Comparison of ENCODE assay signal across 32 cellular contexts in genomic region chr1:10444248-10444647, GRCh38. TPM values are rescaled to one million over a fixed set of nuclear protein-coding genes. Genes with fewer than 3 reads are reported as not detected.
"Had no signal": no experiment of that assay in that cellular context is flagged by ENCODE, and none has a peak within 500 bp of the region (broad histone marks: within the 10 kb centered on the region; RNA-seq: fewer than 3 reads in every experiment).

No MANE protein-coding gene starts in this region.

- H3K4me2 ChIP-seq: PC-9 had no signal

- H3K27ac ChIP-seq: ascending aorta, cardiac muscle cell, PC-9, RWPE1, VCaP had no signal

- H3K9me3 ChIP-seq: ascending aorta, MG63 had no signal

- H2AFZ ChIP-seq: PC-9 had no signal

- H3K36me3 Mint-ChIP-seq: activated naive CD4-positive, alpha-beta T cell treated with anti-CD3 and anti-CD28 coated beads, Interleukin-2, amount 50 U/mL, for 24 hours; activated naive CD8-positive, alpha-beta T cell treated with anti-CD3 and anti-CD28 coated beads, Interleukin-2, amount 10 ng/mL, durations not matched to agents 7 days and 5 days had no signal

- H3K4me3 Mint-ChIP-seq: activated CD4-positive, alpha-beta memory T cell treated with anti-CD3 and anti-CD28 coated beads, Interleukin-2, amount 10 ng/mL, durations not matched to agents 7 days and 5 days; activated CD8-positive, alpha-beta memory T cell treated with anti-CD3 and anti-CD28 coated beads, Interleukin-2, amount 10 ng/mL, durations not matched to agents 7 days and 5 days; activated naive CD4-positive, alpha-beta T cell treated with anti-CD3 and anti-CD28 coated beads, Interleukin-2, amount 50 U/mL, for 24 hours; activated naive CD8-positive, alpha-beta T cell treated with anti-CD3 and anti-CD28 coated beads, Interleukin-2, amount 10 ng/mL, durations not matched to agents 7 days and 5 days had no signal

- H3K27me3 ChIP-seq: ascending aorta, cardiac muscle cell, MG63 had no signal

- H3K9me3 Mint-ChIP-seq: activated CD4-positive, alpha-beta memory T cell treated with anti-CD3 and anti-CD28 coated beads, Interleukin-2, amount 10 ng/mL, durations not matched to agents 7 days and 5 days; activated naive CD4-positive, alpha-beta T cell treated with anti-CD3 and anti-CD28 coated beads, Interleukin-2, amount 50 U/mL, for 24 hours; activated naive CD8-positive, alpha-beta T cell treated with anti-CD3 and anti-CD28 coated beads, Interleukin-2, amount 10 ng/mL, durations not matched to agents 7 days and 5 days had no signal

- H3K4me3 ChIP-seq: ascending aorta, cardiac muscle cell, MG63, PC-9 had no signal

- H3K36me3 ChIP-seq: ascending aorta, cardiac muscle cell, MG63 had no signal

- H3K4me1 ChIP-seq: ascending aorta had no signal

- DNase-seq: activated CD4-positive, alpha-beta memory T cell treated with anti-CD3 and anti-CD28 coated beads, Interleukin-2, amount 10 ng/mL, durations not matched to agents 7 days and 5 days; activated CD4-positive, alpha-beta T cell treated with anti-CD3 and anti-CD28 coated beads for 1 hour; activated CD4-positive, CD25-positive, alpha-beta regulatory T cell; activated CD8-positive, alpha-beta memory T cell treated with anti-CD3 and anti-CD28 coated beads for 24 hours; activated CD8-positive, alpha-beta memory T cell treated with anti-CD3 and anti-CD28 coated beads, Interleukin-2, amount 10 ng/mL, durations not matched to agents 7 days and 5 days; activated CD8-positive, alpha-beta memory T cell treated with anti-CD3 and anti-CD28 coated beads, Interleukin-2, amount 50 U/mL, for 48 hours; activated effector memory CD4-positive, alpha-beta T cell treated with Interleukin-2 at 50 U/mL for 16 hours; activated naive CD8-positive, alpha-beta T cell treated with anti-CD3 and anti-CD28 coated beads, Interleukin-2, amount 10 ng/mL, durations not matched to agents 7 days and 5 days; activated T-cell treated with anti-CD3 and anti-CD28 coated beads, Interleukin-2, amount 50 U/mL, for 48 hours; amygdala; Kasumi-1; KG1; MG63; NCI-H1092; NCI-H1436 treated with DMSO at 0.1 percent for 48 hours; NCI-H1694 treated with DMSO at 0.1 percent for 48 hours; NCI-H2029; NCI-H345; NCI-H524 treated with DMSO at 0.1 percent for 48 hours; NK-92 treated with Interleukin-12 subunit alpha and Interleukin-12 subunit beta, amount 100 ng/mL, for 24 hours; PC-9; SIG-M5; SW 1271; T-helper 9 cell had no signal

- FAIRE-seq: RCC 7860 had no signal

- H3K4me1 Mint-ChIP-seq: activated CD4-positive, alpha-beta memory T cell treated with anti-CD3 and anti-CD28 coated beads, Interleukin-2, amount 10 ng/mL, durations not matched to agents 7 days and 5 days; activated naive CD4-positive, alpha-beta T cell treated with anti-CD3 and anti-CD28 coated beads, Interleukin-2, amount 50 U/mL, for 24 hours; activated naive CD8-positive, alpha-beta T cell treated with anti-CD3 and anti-CD28 coated beads, Interleukin-2, amount 10 ng/mL, durations not matched to agents 7 days and 5 days had no signal

- H3K27ac Mint-ChIP-seq: activated naive CD4-positive, alpha-beta T cell treated with anti-CD3 and anti-CD28 coated beads, Interleukin-2, amount 50 U/mL, for 24 hours; activated naive CD8-positive, alpha-beta T cell treated with anti-CD3 and anti-CD28 coated beads, Interleukin-2, amount 10 ng/mL, durations not matched to agents 7 days and 5 days had no signal

- ATAC-seq: Right ventricle myocardium inferior had no signal

- H3K27me3 Mint-ChIP-seq: activated CD4-positive, alpha-beta memory T cell treated with anti-CD3 and anti-CD28 coated beads, Interleukin-2, amount 10 ng/mL, durations not matched to agents 7 days and 5 days; activated CD8-positive, alpha-beta memory T cell treated with anti-CD3 and anti-CD28 coated beads, Interleukin-2, amount 10 ng/mL, durations not matched to agents 7 days and 5 days; activated naive CD4-positive, alpha-beta T cell treated with anti-CD3 and anti-CD28 coated beads, Interleukin-2, amount 50 U/mL, for 24 hours; activated naive CD8-positive, alpha-beta T cell treated with anti-CD3 and anti-CD28 coated beads, Interleukin-2, amount 10 ng/mL, durations not matched to agents 7 days and 5 days had no signal

RNA-seq across cellular contexts. Expression of gene CORT, which starts 5.6 kb away (rescaled TPM):
- total RNA-seq: ascending aorta, SK-MEL-5 had no signal

RNA-seq across cellular contexts. Expression of gene CENPS, which starts 14.0 kb away (rescaled TPM):
- total RNA-seq: ascending aorta had no signal
